ENCODE assay signal across 1 cellular context in the genomic region with DNA sequence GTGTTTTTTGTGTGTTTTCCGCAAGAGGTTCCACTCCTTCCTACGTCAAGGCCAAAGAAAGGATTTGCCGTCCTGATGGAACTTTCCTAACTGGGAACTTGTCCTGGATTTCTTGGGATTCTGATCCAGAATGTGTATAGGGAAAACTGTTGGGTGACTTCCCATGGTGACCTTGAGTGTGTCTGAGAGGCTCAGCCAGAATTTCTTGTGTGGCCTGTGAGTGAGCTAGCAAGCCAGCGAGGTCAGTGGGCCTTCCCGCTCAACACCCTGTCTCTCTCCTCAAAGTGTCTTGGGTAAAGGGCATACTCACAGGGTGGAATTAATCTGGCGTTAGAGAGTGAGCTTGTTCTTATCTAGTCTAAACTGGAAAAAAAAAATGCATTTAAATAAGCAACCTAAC.
TF ChIP-seq lines count a peak whose summit lies in the region.

No MANE protein-coding gene starts in this region.

TF ChIP-seq in IMR-90, 13 proteins besides CTCF, POLR2A, EP300 and RAD21:
- TF ChIP-seq, protein P1, sequence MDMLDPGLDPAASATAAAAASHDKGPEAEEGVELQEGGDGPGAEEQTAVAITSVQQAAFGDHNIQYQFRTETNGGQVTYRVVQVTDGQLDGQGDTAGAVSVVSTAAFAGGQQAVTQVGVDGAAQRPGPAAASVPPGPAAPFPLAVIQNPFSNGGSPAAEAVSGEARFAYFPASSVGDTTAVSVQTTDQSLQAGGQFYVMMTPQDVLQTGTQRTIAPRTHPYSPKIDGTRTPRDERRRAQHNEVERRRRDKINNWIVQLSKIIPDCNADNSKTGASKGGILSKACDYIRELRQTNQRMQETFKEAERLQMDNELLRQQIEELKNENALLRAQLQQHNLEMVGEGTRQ (IDR thresholded peaks at IDR 0.05; ENCODE audit: low read depth, low read length): no peak
- TF ChIP-seq MXI1 (IDR thresholded peaks at IDR 0.05; ENCODE audit: borderline replicate concordance, low read depth, low read length) (no peak), FOS (IDR thresholded peaks at IDR 0.05; ENCODE audit: low read depth, low read length) (no peak)
